Comparison of ENCODE assay signal across 1 cellular context in genomic region chr7:95476072-95476845, GRCh38.
TF ChIP-seq lines count a peak whose summit lies in the region.

No MANE protein-coding gene starts in this region.

TF ChIP-seq in HCT116, 20 proteins besides CTCF, POLR2A, EP300 and RAD21 (continued from another document):
- TF ChIP-seq, protein P1, sequence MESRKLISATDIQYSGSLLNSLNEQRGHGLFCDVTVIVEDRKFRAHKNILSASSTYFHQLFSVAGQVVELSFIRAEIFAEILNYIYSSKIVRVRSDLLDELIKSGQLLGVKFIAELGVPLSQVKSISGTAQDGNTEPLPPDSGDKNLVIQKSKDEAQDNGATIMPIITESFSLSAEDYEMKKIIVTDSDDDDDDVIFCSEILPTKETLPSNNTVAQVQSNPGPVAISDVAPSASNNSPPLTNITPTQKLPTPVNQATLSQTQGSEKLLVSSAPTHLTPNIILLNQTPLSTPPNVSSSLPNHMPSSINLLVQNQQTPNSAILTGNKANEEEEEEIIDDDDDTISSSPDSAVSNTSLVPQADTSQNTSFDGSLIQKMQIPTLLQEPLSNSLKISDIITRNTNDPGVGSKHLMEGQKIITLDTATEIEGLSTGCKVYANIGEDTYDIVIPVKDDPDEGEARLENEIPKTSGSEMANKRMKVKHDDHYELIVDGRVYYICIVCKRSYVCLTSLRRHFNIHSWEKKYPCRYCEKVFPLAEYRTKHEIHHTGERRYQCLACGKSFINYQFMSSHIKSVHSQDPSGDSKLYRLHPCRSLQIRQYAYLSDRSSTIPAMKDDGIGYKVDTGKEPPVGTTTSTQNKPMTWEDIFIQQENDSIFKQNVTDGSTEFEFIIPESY (IDR thresholded peaks at IDR 0.05; ENCODE audit: extremely low read depth, insufficient replicate concordance, low read length): no peak
- TF ChIP-seq TCF7L2 (IDR thresholded peaks at IDR 0.05; ENCODE audit: borderline replicate concordance, extremely low read depth, insufficient read depth, insufficient read length) (no peak), FOSL1 (IDR thresholded peaks at IDR 0.05; ENCODE audit: low read depth) (no peak), ATF3 (IDR thresholded peaks at IDR 0.05) (no peak), EZH2 (IDR thresholded peaks at IDR 0.05) (no peak), EZH2phosphoT487 (IDR thresholded peaks at IDR 0.05; ENCODE audit: borderline replicate concordance) (no peak), JUND (IDR thresholded peaks at IDR 0.05) (no peak), CBX3 (IDR thresholded peaks at IDR 0.05; ENCODE audit: low read depth) (no peak), SIN3A (IDR thresholded peaks at IDR 0.05; ENCODE audit: low read depth) (no peak), SP1 (IDR thresholded peaks at IDR 0.05; ENCODE audit: low read depth) (no peak), YY1 (IDR thresholded peaks at IDR 0.05; ENCODE audit: extremely low read depth, insufficient replicate concordance, low read depth, low read length) (no peak), CEBPB (IDR thresholded peaks at IDR 0.05; ENCODE audit: low read depth) (no peak), ZFX (IDR thresholded peaks at IDR 0.05) (no peak), POLR2AphosphoS5 (IDR thresholded peaks at IDR 0.05; ENCODE audit: low read depth, low read length) (no peak)
- TF ChIP-seq, protein P2, sequence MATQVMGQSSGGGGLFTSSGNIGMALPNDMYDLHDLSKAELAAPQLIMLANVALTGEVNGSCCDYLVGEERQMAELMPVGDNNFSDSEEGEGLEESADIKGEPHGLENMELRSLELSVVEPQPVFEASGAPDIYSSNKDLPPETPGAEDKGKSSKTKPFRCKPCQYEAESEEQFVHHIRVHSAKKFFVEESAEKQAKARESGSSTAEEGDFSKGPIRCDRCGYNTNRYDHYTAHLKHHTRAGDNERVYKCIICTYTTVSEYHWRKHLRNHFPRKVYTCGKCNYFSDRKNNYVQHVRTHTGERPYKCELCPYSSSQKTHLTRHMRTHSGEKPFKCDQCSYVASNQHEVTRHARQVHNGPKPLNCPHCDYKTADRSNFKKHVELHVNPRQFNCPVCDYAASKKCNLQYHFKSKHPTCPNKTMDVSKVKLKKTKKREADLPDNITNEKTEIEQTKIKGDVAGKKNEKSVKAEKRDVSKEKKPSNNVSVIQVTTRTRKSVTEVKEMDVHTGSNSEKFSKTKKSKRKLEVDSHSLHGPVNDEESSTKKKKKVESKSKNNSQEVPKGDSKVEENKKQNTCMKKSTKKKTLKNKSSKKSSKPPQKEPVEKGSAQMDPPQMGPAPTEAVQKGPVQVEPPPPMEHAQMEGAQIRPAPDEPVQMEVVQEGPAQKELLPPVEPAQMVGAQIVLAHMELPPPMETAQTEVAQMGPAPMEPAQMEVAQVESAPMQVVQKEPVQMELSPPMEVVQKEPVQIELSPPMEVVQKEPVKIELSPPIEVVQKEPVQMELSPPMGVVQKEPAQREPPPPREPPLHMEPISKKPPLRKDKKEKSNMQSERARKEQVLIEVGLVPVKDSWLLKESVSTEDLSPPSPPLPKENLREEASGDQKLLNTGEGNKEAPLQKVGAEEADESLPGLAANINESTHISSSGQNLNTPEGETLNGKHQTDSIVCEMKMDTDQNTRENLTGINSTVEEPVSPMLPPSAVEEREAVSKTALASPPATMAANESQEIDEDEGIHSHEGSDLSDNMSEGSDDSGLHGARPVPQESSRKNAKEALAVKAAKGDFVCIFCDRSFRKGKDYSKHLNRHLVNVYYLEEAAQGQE (IDR thresholded peaks at IDR 0.05; ENCODE audit: low read depth): no peak
TF ChIP-seq in HCT116: peak in this region for 0.
